8 cellular contexts compared by ENCODE assay signal in genomic region chr14:67821121-67821520, GRCh38. TPM values are rescaled to one million over a fixed set of nuclear protein-coding genes. Genes with fewer than 3 reads are reported as not detected.
DNase-seq lines count a peak whose midpoint lies in the region; ATAC-seq lines count a peak whose summit lies in the region.

No MANE protein-coding gene starts in this region.

- DNase-seq in activated CD4-positive, alpha-beta memory T cell treated with anti-CD3 and anti-CD28 coated beads for 36 hours: no peak
- DNase-seq in memory B cell (ENCODE audit: low spot score in 2 of 2): no peak
- no peak for DNase-seq in stimulated activated CD4-positive, alpha-beta T cell treated with anti-CD3 and anti-CD28 coated beads, Interleukin-4, amount 100 ng/mL, for 1 hour
- no peak for DNase-seq in left ventricle myocardium superior

- no peaks in the 10 kb centered on the region for H3K27me3 Mint-ChIP-seq in activated CD4-positive, alpha-beta memory T cell treated with anti-CD3 and anti-CD28 coated beads for 36 hours
- H3K27me3 Mint-ChIP-seq in memory B cell: no peaks in the 10 kb centered on the region

- POLR2A ChIA-PET in activated CD4-positive, alpha-beta memory T cell treated with anti-CD3 and anti-CD28 coated beads for 36 hours (lab: Charles Lee): no interaction called here

- peak overlapping the region; percentile 86 for H3K4me3 ChIP-seq in ACC112 (ENCODE audit: low read depth, low read length)

- H3K79me2 ChIP-seq in ACC112 (ENCODE audit: control insufficient read depth, insufficient read depth, low read length, unreplicated experiment): no peaks in the 10 kb centered on the region

- ATAC-seq in memory B cell (ENCODE audit: low read depth) (no peak), GM21528 (IDR thresholded peaks at IDR 0.05; ENCODE audit: low FRiP score, unreplicated experiment) (no peak), GM21619 (IDR thresholded peaks at IDR 0.05; ENCODE audit: unreplicated experiment) (no peak), left ventricle myocardium superior (no peak)

- H3K4me1 ChIP-seq in ACC112 (ENCODE audit: control insufficient read depth, insufficient read depth, low read length, unreplicated experiment) (peaks cover 11% of the 10 kb centered on the region), ES-I3 (ENCODE audit: insufficient read depth, low read length) (peaks cover 2% of the 10 kb centered on the region; the same call in 1 of the 2 replicates)

- intact Hi-C loops in activated CD4-positive, alpha-beta memory T cell treated with anti-CD3 and anti-CD28 coated beads for 36 hours (cut with micrococcal nuclease): loop anchor here (2.0 kb wide), 1 partner anchor 202 kb away; the partner anchor contains the start of gene ARG2
- intact Hi-C loops in left ventricle myocardium superior (cut with micrococcal nuclease): no loop called here

- H3K9me3 ChIP-seq in ES-I3 (ENCODE audit: control insufficient read depth, insufficient read depth, low read length): no peaks in the 10 kb centered on the region

- H3K36me3 Mint-ChIP-seq in activated CD4-positive, alpha-beta memory T cell treated with anti-CD3 and anti-CD28 coated beads for 36 hours: peaks cover 1% of the 10 kb centered on the region
- no peaks in the 10 kb centered on the region for H3K36me3 Mint-ChIP-seq in memory B cell

- CTCF ChIA-PET in activated CD4-positive, alpha-beta memory T cell treated with anti-CD3 and anti-CD28 coated beads for 36 hours (lab: Charles Lee): interaction anchor here (1.0 kb wide), 1 partner anchor 13 kb away, joined by 3 read pairs; no protein-coding TSS in a partner anchor

- H3K36me3 ChIP-seq in ACC112 (ENCODE audit: insufficient read depth, low read length) (no peaks in the 10 kb centered on the region), ES-I3 (ENCODE audit: insufficient read depth, low read length) (no peaks in the 10 kb centered on the region; the same call in 1 of the 2 replicates)

- no peaks in the 10 kb centered on the region for H3K27me3 ChIP-seq in ACC112 (ENCODE audit: insufficient read depth, low read length)

- H3K27ac Mint-ChIP-seq in activated CD4-positive, alpha-beta memory T cell treated with anti-CD3 and anti-CD28 coated beads for 36 hours: no peak overlapping the region
- peak overlapping the region; percentile 98 for H3K27ac Mint-ChIP-seq in memory B cell

- H3K9ac ChIP-seq in ES-I3 (ENCODE audit: low read depth, low read length): peak overlapping the region; percentile 98; the same call in 1 of the 2 replicates

- peak overlapping the region; percentile 48; the same call in 1 of the 2 replicates for H3K27ac ChIP-seq in ACC112 (ENCODE audit: low read depth, low read length)

- H3K4me1 Mint-ChIP-seq in activated CD4-positive, alpha-beta memory T cell treated with anti-CD3 and anti-CD28 coated beads for 36 hours (ENCODE audit: low read depth): peaks cover 30% of the 10 kb centered on the region
- H3K4me1 Mint-ChIP-seq in memory B cell: peaks cover 9% of the 10 kb centered on the region

- no peaks in the 10 kb centered on the region for H3K9me3 Mint-ChIP-seq in activated CD4-positive, alpha-beta memory T cell treated with anti-CD3 and anti-CD28 coated beads for 36 hours
- H3K9me3 Mint-ChIP-seq in memory B cell: no peaks in the 10 kb centered on the region

- H3K4me3 Mint-ChIP-seq in activated CD4-positive, alpha-beta memory T cell treated with anti-CD3 and anti-CD28 coated beads for 36 hours: peak overlapping the region; percentile 100
- H3K4me3 Mint-ChIP-seq in memory B cell: peak overlapping the region; percentile 99

- H2AFZ ChIP-seq in ACC112 (ENCODE audit: low read length, unreplicated experiment): peak overlapping the region; percentile 71

RNA-seq across cellular contexts. Expression of gene RAD51B, which starts 1.5 kb away (rescaled TPM):
- total RNA-seq in activated CD4-positive, alpha-beta memory T cell treated with anti-CD3 and anti-CD28 coated beads for 36 hours: 10 to 100 TPM; 32.3 to 34.3 TPM
- total RNA-seq in left ventricle myocardium superior: 3.2 TPM

RNA-seq across cellular contexts. Expression of gene ZFYVE26, which starts 4.7 kb away (rescaled TPM):
- total RNA-seq in activated CD4-positive, alpha-beta memory T cell treated with anti-CD3 and anti-CD28 coated beads for 36 hours: 10 to 100 TPM; 12.5 to 12.6 TPM
- 15.5 TPM for total RNA-seq in left ventricle myocardium superior
